ENCODE assay signal across 16 cellular contexts in genomic region chr11:89065671-89066201, GRCh38. TPM values are rescaled to one million over a fixed set of nuclear protein-coding genes. Genes with fewer than 3 reads are reported as not detected.
DNase-seq lines count a peak whose midpoint lies in the region; ATAC-seq and TF ChIP-seq lines count a peak whose summit lies in the region.
"Not testable (repeated sequence)": the region's sequence is repeated elsewhere in the genome, so short reads cannot be mapped to it uniquely, and the experiment has no call there.
"Had no signal": no experiment of that assay in that cellular context is flagged by ENCODE, and none has a peak within 500 bp of the region (broad histone marks: within the 10 kb centered on the region; RNA-seq: fewer than 3 reads in every experiment).

GRM5 (minus strand) TSS chr11:89065982; CDS start chr11:89047872, 18,110 bp downstream.

- not testable (repeated sequence) for TF ChIP-seq CTCF in SK-N-SH (IDR thresholded peaks at IDR 0.05); foreskin keratinocyte (conservative IDR thresholded peaks at IDR 0.05); type B pancreatic cell (conservative IDR thresholded peaks at IDR 0.05)

- H2AFZ ChIP-seq in GM23248; SK-N-SH (ENCODE audit: low read depth): not testable (repeated sequence)

- CTCF ChIA-PET in SK-N-SH (lab: Yijun Ruan, JAX), result not testable (repeated sequence)

- H3K36me3 Mint-ChIP-seq in type B pancreatic cell, result not testable (repeated sequence)

- peak within 1 kb of the TSS; percentile 47 for H3K4me3 Mint-ChIP-seq in type B pancreatic cell

- not testable (repeated sequence) for H3K4me1 Mint-ChIP-seq in type B pancreatic cell (ENCODE audit: unreplicated experiment)

- H4K20me1 ChIP-seq in GM23248 (ENCODE audit: insufficient read depth); SK-N-SH (ENCODE audit: insufficient read depth): not testable (repeated sequence)

- peaks cover 28% of the 10 kb centered on the region for H3K27me3 ChIP-seq in GM23248 (replicated peaks; ENCODE audit: insufficient read depth)
- peaks cover 11% of the 10 kb centered on the region; the same call in 1 of the 2 replicates for H3K27me3 ChIP-seq in SK-N-SH (ENCODE audit: insufficient read depth)
- peaks cover 41% of the 10 kb centered on the region for H3K27me3 ChIP-seq in foreskin keratinocyte

- H3K9me3 Mint-ChIP-seq in type B pancreatic cell, result not testable (repeated sequence)

- TF ChIP-seq EP300 in SK-N-SH (IDR thresholded peaks at IDR 0.05; ENCODE audit: borderline replicate concordance in 1 of 2, low read depth in 1 of 2, low read length in 1 of 2), result not testable (repeated sequence)

- not testable (repeated sequence) for TF ChIP-seq RAD21 in SK-N-SH (IDR thresholded peaks at IDR 0.05; ENCODE audit: low read length)

- H3K27ac ChIP-seq in GM23248; SK-N-SH (ENCODE audit: low read depth in 2 of 2, low read length in 1 of 2); foreskin keratinocyte: not testable (repeated sequence)

- H3K27ac Mint-ChIP-seq in type B pancreatic cell, result not testable (repeated sequence)

- peaks cover 83% of the 10 kb centered on the region for H3K27me3 Mint-ChIP-seq in type B pancreatic cell

- not testable (repeated sequence) for H3F3A ChIP-seq in GM23248 (ENCODE audit: insufficient read depth); SK-N-SH (replicated peaks; ENCODE audit: insufficient read depth)

- not testable (repeated sequence) for H3K4me1 ChIP-seq in GM23248 (ENCODE audit: insufficient read depth); SK-N-SH (ENCODE audit: control insufficient read depth in 1 of 2, insufficient read depth in 2 of 2, low read depth in 1 of 2, low read length in 1 of 2); foreskin keratinocyte

- not testable (repeated sequence) for H3K4me2 ChIP-seq in GM23248 (ENCODE audit: unreplicated experiment); SK-N-SH

- in situ Hi-C loops in GM23248 (cut with MboI), result not testable (repeated sequence)

- POLR2A ChIA-PET in SK-N-SH (lab: Yijun Ruan, JAX), result not testable (repeated sequence)

- not testable (repeated sequence) for H3K9ac ChIP-seq in GM23248, SK-N-SH

- DNase-seq in GM23248 (peak; percentile 7), NCI-H2081 (lab: John Stamatoyannopoulos, UW) (peak; percentile 28 to 55), SK-N-SH (peak; percentile 17), astrocyte of the hippocampus (ENCODE audit: low read depth, low spot score) (peak; percentile 19), iPS-NIHi7 (ENCODE audit: extremely low spot score) (peak; percentile 16), occipital lobe (lab: John Stamatoyannopoulos, UW) (peak; percentile 27)
- DNase-seq in foreskin keratinocyte; type B pancreatic cell (ENCODE audit: extremely low spot score, unreplicated experiment): not testable (repeated sequence)

- 6 to 7% methylated on average over 40 to 45 of the region's 46 CpGs for WGBS in GM23248 (ENCODE audit: low coverage in 1 of 2, low lambda C conversion rate in 2 of 2, missing lambda C conversion rate in 2 of 2), 2 experiments
- WGBS in SK-N-SH (ENCODE audit: low lambda C conversion rate), result 5% methylated on average over 28 of the region's 46 CpGs

- not testable (repeated sequence) for H3K4me3 ChIP-seq in GM23248; SK-N-SH (ENCODE audit: low read depth in 2 of 2, low read length in 1 of 2)

- peak; percentile 44 for ATAC-seq in foreskin keratinocyte

- not testable (repeated sequence) for H3K9me2 ChIP-seq in GM23248 (ENCODE audit: insufficient read depth); SK-N-SH

- not testable (repeated sequence) for H3K9me3 ChIP-seq in GM23248 (ENCODE audit: low read depth); SK-N-SH

- not testable (repeated sequence) for H3K79me2 ChIP-seq in GM23248 (ENCODE audit: insufficient read depth); SK-N-SH (ENCODE audit: insufficient read depth)

- H3K36me3 ChIP-seq in GM23248 (ENCODE audit: low read depth); SK-N-SH (replicated peaks in 1 of 2; ENCODE audit: control insufficient read depth in 1 of 2, insufficient read depth in 2 of 2, low read length in 1 of 2): not testable (repeated sequence)

RNA-seq across cellular contexts. Expression of gene GRM5, which starts in this region (rescaled TPM):
- not detected in 2 replicates for total RNA-seq in GM23248 (2014; rRNA removed; shearing (Covaris generic))
- polyA plus RNA-seq in GM23248 (2016; fragmentation: Nextera tagmentation; extraction: Ambion mirVana), result not detected in 2 replicates
- not detected in 2 replicates for polyA plus RNA-seq in SK-N-SH (2012; rRNA removed)
- not detected in 2 replicates for polyA plus RNA-seq in SK-N-SH (2012; cell fraction: cytosol; rRNA removed)
- polyA plus RNA-seq in SK-N-SH (2012; cell fraction: nucleus; rRNA removed), result not detected in 2 replicates
- total RNA-seq in foreskin keratinocyte, result under 0.01 and 0.04 TPM in 2 replicates
- under 0.01 and 0.01 TPM in 2 replicates for polyA plus RNA-seq in foreskin keratinocyte
- total RNA-seq in occipital lobe, result 175 TPM
- total RNA-seq in type B pancreatic cell (ENCODE audit: low replicate concordance), result 0.17 and 0.38 TPM in 2 replicates
- total RNA-seq: fibroblast of lung, H4, K562, natural killer cell, SJSA1, spleen, ureter had no signal
- polyA plus RNA-seq: K562, stomach had no signal

Comparison
In these comparisons a context has a peak if more than half of its experiments do, and no peak if none do; other contexts are left out.
1. RNA of gene GRM5 (total RNA-seq): 175 TPM in occipital lobe (single experiment); 0.17 to 0.38 TPM in type B pancreatic cell, under 0.01 to 0.04 TPM in foreskin keratinocyte and not detected in GM23248; every median in the first group is over 100 times any median in the second.
2. Peak in DNase-seq in GM23248; RNA of the gene not detected or under 1 TPM.
3. Peak in DNase-seq in SK-N-SH; RNA of the gene not detected or under 1 TPM.
4. Peak in ATAC-seq in foreskin keratinocyte; RNA of the gene not detected or under 1 TPM.